ENCODE assay signal across 21 cellular contexts in the genomic region with DNA sequence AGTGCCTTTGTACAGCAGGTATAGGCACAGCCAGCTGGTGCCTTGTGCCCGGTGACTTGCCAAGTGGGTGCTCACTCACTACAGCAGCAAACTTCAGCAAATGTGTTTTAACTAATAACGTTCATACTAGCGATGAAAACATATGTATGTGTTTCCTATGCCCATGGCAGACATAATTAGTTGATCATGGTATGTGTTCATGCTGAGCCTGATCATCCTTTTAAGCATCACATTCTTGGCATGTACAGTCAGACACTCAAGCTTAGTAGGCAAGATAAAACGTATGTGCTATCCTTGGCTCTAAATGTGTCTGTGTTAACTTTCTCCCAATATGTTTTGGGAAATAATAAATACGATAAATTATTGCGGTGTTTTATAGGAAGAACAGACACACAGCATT. TPM values are rescaled to one million over a fixed set of nuclear protein-coding genes. Genes with fewer than 3 reads are reported as not detected.
DNase-seq lines count a peak whose midpoint lies in the region; ATAC-seq, FAIRE-seq and TF ChIP-seq lines count a peak whose summit lies in the region.
"Had no signal": no experiment of that assay in that cellular context is flagged by ENCODE, and none has a peak within 500 bp of the region (broad histone marks: within the 10 kb centered on the region; RNA-seq: fewer than 3 reads in every experiment).

No MANE protein-coding gene starts in this region.

- no peak overlapping the region for H3K4me3 ChIP-seq in HEK293 (ENCODE audit: low read depth, low read length)
- no peak overlapping the region for H3K4me3 ChIP-seq in choroid plexus epithelial cell (ENCODE audit: low read depth, low read length)
- no peak overlapping the region for H3K4me3 ChIP-seq in suprapubic skin
- H3K4me3 ChIP-seq: SJSA1 had no signal

- POLR2A ChIA-PET in HEK293 (lab: Yijun Ruan, JAX) = no interaction called here

- WGBS in suprapubic skin = 77% methylated on average over 6 of the region's 6 CpGs

- no peak for ATAC-seq in GM19023 (IDR thresholded peaks at IDR 0.05; ENCODE audit: unreplicated experiment)

- no peaks in the 10 kb centered on the region for H3K9me3 ChIP-seq in HEK293 (ENCODE audit: control insufficient read depth, insufficient read depth, low read depth, low read length)
- no peaks in the 10 kb centered on the region for H3K9me3 ChIP-seq in suprapubic skin
- H3K9me3 ChIP-seq: SJSA1 had no signal

- no peak for TF ChIP-seq POLR2A in suprapubic skin (IDR thresholded peaks at IDR 0.05)

- in situ Hi-C loops in GM13977 (cut with MboI; ENCODE audit: low pct_unique_long_range_greater_than_20kb, low sequenced_read_pairs, unreplicated experiment) = no loop called here

- DNase-seq in D721Med (ENCODE audit: insufficient read length, low spot score) (no peak), choroid plexus epithelial cell (ENCODE audit: low read depth) (peak; percentile 38), midbrain (lab: John Stamatoyannopoulos, UW) (peak; percentile 18), HPDE6-E6E7 (ENCODE audit: extremely low spot score) (no peak), suprapubic skin (ENCODE audit: low spot score in 2 of 2) (no peak), GM13977 (ENCODE audit: low spot score) (no peak)
- DNase-seq: Calu3; CD8-positive, alpha-beta memory T cell; GF-D8; H7; Karpas-422; NCI-H1048; NCI-H1417 treated with DMSO at 0.1 percent for 48 hours; NCI-H187; NCI-H446; NCI-H526; OCI-M1 had no signal

- TF ChIP-seq CTCF in D721Med (IDR thresholded peaks at IDR 0.05; ENCODE audit: insufficient read depth, missing control alignments) = no peak
- TF ChIP-seq CTCF in HEK293 (tag by site-specific recombination; IDR thresholded peaks at IDR 0.05) = no peak
- TF ChIP-seq CTCF in choroid plexus epithelial cell (conservative IDR thresholded peaks at IDR 0.05; ENCODE audit: low read depth, low read length) = no peak
- TF ChIP-seq CTCF in suprapubic skin (IDR thresholded peaks at IDR 0.05) = no peak
- TF ChIP-seq CTCF in GM13977 (IDR thresholded peaks at IDR 0.05; ENCODE audit: extremely low read depth, insufficient read depth, missing control alignments) = no peak

- H3K27ac ChIP-seq in HEK293 (ENCODE audit: extremely low read depth, low read depth, low read length) (no peak overlapping the region), suprapubic skin (no peak overlapping the region)
- H3K27ac ChIP-seq: C4-2B, SJSA1 had no signal

- H3K36me3 ChIP-seq in HEK293 (ENCODE audit: control insufficient read depth in 2 of 2, insufficient read depth in 1 of 2, low read length in 2 of 2) (no peaks in the 10 kb centered on the region), suprapubic skin (no peaks in the 10 kb centered on the region)
- H3K36me3 ChIP-seq: SJSA1 had no signal

- FAIRE-seq in D721Med (lab: Jason Lieb, UNC) = peak; percentile 87

- CTCF ChIA-PET in HEK293 (lab: Yijun Ruan, JAX) = no interaction called here

- no peak for TF ChIP-seq EP300 in suprapubic skin (IDR thresholded peaks at IDR 0.05)

- no peaks in the 10 kb centered on the region for H3K27me3 ChIP-seq in suprapubic skin
- H3K27me3 ChIP-seq: SJSA1 had no signal

- H3K4me1 ChIP-seq in HEK293 (ENCODE audit: control insufficient read depth, insufficient read depth, low read length) (peaks cover 16% of the 10 kb centered on the region), suprapubic skin (peaks cover 21% of the 10 kb centered on the region)

TF ChIP-seq in HEK293, 187 proteins besides CTCF, POLR2A, EP300 and RAD21:
- TF ChIP-seq ZNF23 (tag by site-specific recombination; IDR thresholded peaks at IDR 0.05; ENCODE audit: borderline replicate concordance) (peak; percentile 84; the same call in 1 of the 2 replicates), ZNF155 (tag by site-specific recombination; IDR thresholded peaks at IDR 0.05) (no peak), ZBTB17 (tag by site-specific recombination; IDR thresholded peaks at IDR 0.05) (peak; percentile 90)
- TF ChIP-seq, protein P1, sequence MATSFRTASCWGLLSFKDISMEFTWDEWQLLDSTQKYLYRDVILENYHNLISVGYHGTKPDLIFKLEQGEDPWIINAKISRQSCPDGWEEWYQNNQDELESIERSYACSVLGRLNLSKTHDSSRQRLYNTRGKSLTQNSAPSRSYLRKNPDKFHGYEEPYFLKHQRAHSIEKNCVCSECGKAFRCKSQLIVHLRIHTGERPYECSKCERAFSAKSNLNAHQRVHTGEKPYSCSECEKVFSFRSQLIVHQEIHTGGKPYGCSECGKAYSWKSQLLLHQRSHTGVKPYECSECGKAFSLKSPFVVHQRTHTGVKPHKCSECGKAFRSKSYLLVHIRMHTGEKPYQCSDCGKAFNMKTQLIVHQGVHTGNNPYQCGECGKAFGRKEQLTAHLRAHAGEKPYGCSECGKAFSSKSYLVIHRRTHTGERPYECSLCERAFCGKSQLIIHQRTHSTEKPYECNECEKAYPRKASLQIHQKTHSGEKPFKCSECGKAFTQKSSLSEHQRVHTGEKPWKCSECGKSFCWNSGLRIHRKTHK (tag by site-specific recombination; IDR thresholded peaks at IDR 0.05) = no peak

RNA-seq across cellular contexts. Expression of a gene that starts 55.6 kb away (rescaled TPM):
- total RNA-seq in suprapubic skin = 10 to 100 TPM in 1 of 4 donors, 1 to 10 TPM in 3; 5.4 to 14.2 (median 6.1) TPM

Comparison
In these comparisons a context has a peak if more than half of its experiments do, and no peak if none do; other contexts are left out.
1. DNase-seq: peak in choroid plexus epithelial cell (single experiment) and midbrain (single experiment); none in D721Med (single experiment), HPDE6-E6E7 (single experiment), suprapubic skin (0 of 2) and GM13977 (single experiment).